Comparison of ENCODE assay signal across 8 cellular contexts in the genomic region with DNA sequence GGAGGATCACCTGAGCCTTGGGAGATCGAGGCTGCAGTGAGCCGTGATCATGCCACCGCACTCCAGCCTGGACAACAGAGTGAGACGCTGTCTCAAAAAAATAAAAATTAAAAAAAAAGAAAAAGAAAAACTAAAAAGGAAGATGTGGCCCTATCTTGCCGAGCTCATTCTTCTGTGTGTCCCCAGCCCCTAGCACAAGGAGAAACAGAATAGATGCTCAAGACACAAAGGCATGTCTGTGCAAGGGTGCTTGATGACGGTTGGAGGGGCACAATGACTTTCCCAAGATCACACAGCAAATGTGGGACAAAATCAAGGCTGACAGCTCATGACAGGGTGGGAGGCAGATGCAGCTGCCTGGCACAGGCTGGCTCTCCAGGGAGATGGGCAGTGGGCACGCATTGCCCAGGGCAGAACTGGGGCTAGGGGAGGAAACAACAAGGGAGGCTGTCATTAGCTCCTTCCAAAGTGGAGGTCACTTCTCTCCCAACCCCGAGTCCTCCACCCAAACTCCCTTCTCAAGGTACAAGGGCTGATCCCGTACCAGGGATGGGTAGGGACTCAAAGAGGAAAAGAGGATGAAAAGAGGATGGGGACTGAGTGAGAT. TPM values are rescaled to one million over a fixed set of nuclear protein-coding genes. Genes with fewer than 3 reads are reported as not detected.
DNase-seq lines count a peak whose midpoint lies in the region; ATAC-seq, FAIRE-seq and TF ChIP-seq lines count a peak whose summit lies in the region.

No MANE protein-coding gene starts in this region.

- peak overlapping the region; percentile 87 for H3K9ac ChIP-seq in NT2/D1 (ENCODE audit: insufficient read length, low read depth)
- H3K9ac ChIP-seq in duodenal mucosa (ENCODE audit: low read depth in 1 of 2, low read length in 2 of 2): peak overlapping the region in 1 of 2 donors; percentile 43
- H3K9ac ChIP-seq in neural cell (ENCODE audit: low read length): peak overlapping the region; percentile 97

- no peak for TF ChIP-seq RAD21 in neural cell (conservative IDR thresholded peaks at IDR 0.05)

- no peak for FAIRE-seq in GM19239 (lab: Jason Lieb, UNC)

- H4K20me1 ChIP-seq in neural cell (ENCODE audit: insufficient read depth): no peaks in the 10 kb centered on the region

- H3K9me3 ChIP-seq in NT2/D1 (ENCODE audit: insufficient read depth, low read length) (no peaks in the 10 kb centered on the region), duodenal mucosa (ENCODE audit: control insufficient read depth in 1 of 2, low read length in 2 of 2) (peaks cover 0 to 8% of the 10 kb centered on the region in 2 donors), neural cell (ENCODE audit: low read length) (no peaks in the 10 kb centered on the region)

- H3K27ac ChIP-seq in duodenal mucosa (ENCODE audit: low read depth, low read length) (peak overlapping the region; percentile 36), neural cell (ENCODE audit: low read length) (peak overlapping the region; percentile 98)

- TF ChIP-seq CTCF in BJ (IDR thresholded peaks at IDR 0.05; ENCODE audit: insufficient read depth, low read depth, low read length) (no peak), neural cell (IDR thresholded peaks at IDR 0.05; ENCODE audit: poor library complexity, severe bottlenecking) (no peak)

- CTCF ChIA-PET in BJ (lab: Yijun Ruan, JAX): interaction anchor here (1.3 to 2.8 kb wide), 2 partner anchors 15 to 88 kb away, joined by 4 to 24 read pairs; no protein-coding TSS in a partner anchor

- peak overlapping the region; percentile 43 for H3K4me2 ChIP-seq in neural cell (ENCODE audit: low read length)

- H3F3A ChIP-seq in neural cell (ENCODE audit: insufficient read depth, low read length, poor library complexity, severe bottlenecking): no peaks in the 10 kb centered on the region

- H2AFZ ChIP-seq in neural cell (ENCODE audit: low read depth, low read length): peak overlapping the region; percentile 56

- H3K27me3 ChIP-seq in BJ (ENCODE audit: control insufficient read depth, insufficient read depth, low read length): no peaks in the 10 kb centered on the region
- no peaks in the 10 kb centered on the region for H3K27me3 ChIP-seq in NT2/D1 (ENCODE audit: insufficient read depth, insufficient read length)
- no peaks in the 10 kb centered on the region for H3K27me3 ChIP-seq in duodenal mucosa (ENCODE audit: control insufficient read depth in 1 of 2, insufficient read depth in 2 of 2, low read length in 2 of 2)
- H3K27me3 ChIP-seq in neural cell (ENCODE audit: insufficient read depth, low read depth, low read length): no peaks in the 10 kb centered on the region

- H3K4me3 ChIP-seq in BJ (ENCODE audit: low read depth, low read length) (peak overlapping the region; percentile 87), NT2/D1 (ENCODE audit: insufficient read length, low read depth) (peak overlapping the region; percentile 70), duodenal mucosa (ENCODE audit: low read depth in 1 of 2, low read length in 2 of 2) (peak overlapping the region; percentile 73 to 87), neural cell (ENCODE audit: low read length) (peak overlapping the region; percentile 84)

- H3K36me3 ChIP-seq in BJ (ENCODE audit: control insufficient read depth, insufficient read depth, low read length) (peaks cover 7% of the 10 kb centered on the region), NT2/D1 (ENCODE audit: insufficient read depth, insufficient read length, low read length) (peaks cover 25% of the 10 kb centered on the region), duodenal mucosa (ENCODE audit: control insufficient read depth in 1 of 2, insufficient read depth in 2 of 2, low read length in 2 of 2) (no peaks in the 10 kb centered on the region), neural cell (ENCODE audit: insufficient read depth, low read length) (no peaks in the 10 kb centered on the region)

- no peak for DNase-seq in BJ (ENCODE audit: low read depth)
- DNase-seq in NT2/D1 (ENCODE audit: low read depth, low spot score): no peak
- DNase-seq in glomerular visceral epithelial cell (ENCODE audit: extremely low spot score): no peak
- no peak for DNase-seq in GM19239 (ENCODE audit: insufficient read length, low spot score)
- no peak for DNase-seq in NCI-H82 treated with DMSO at 0.1 percent for 48 hours (lab: John Stamatoyannopoulos, UW; ENCODE audit: unreplicated experiment)

- H3K9me2 ChIP-seq in neural cell (ENCODE audit: insufficient read depth, low read length): no peaks in the 10 kb centered on the region

- H3K79me2 ChIP-seq in neural cell (replicated peaks; ENCODE audit: insufficient read depth, low read length): peaks cover 13% of the 10 kb centered on the region

- no peak for TF ChIP-seq EP300 in neural cell (conservative IDR thresholded peaks at IDR 0.05; ENCODE audit: poor library complexity, severe bottlenecking)

- POLR2A ChIA-PET in BJ (lab: Charles Lee): no interaction called here

- H3K4me1 ChIP-seq in NT2/D1 (ENCODE audit: insufficient read depth, insufficient read length) (peaks cover 6% of the 10 kb centered on the region), duodenal mucosa (ENCODE audit: control insufficient read depth in 1 of 2, insufficient read depth in 2 of 2, low read length in 2 of 2) (peaks cover 0 to 6% of the 10 kb centered on the region in 2 donors)

- ATAC-seq in HG02610 (IDR thresholded peaks at IDR 0.05; ENCODE audit: unreplicated experiment): no peak

TF ChIP-seq in neural cell, 6 proteins besides CTCF, POLR2A, EP300 and RAD21:
- TF ChIP-seq SMC3 (conservative IDR thresholded peaks at IDR 0.05; ENCODE audit: poor library complexity) (no peak), EZH2 (IDR thresholded peaks at IDR 0.05; ENCODE audit: borderline replicate concordance, insufficient read depth, low read length, poor library complexity, severe bottlenecking) (no peak), TAF1 (IDR thresholded peaks at IDR 0.05; ENCODE audit: low read depth) (no peak), MXI1 (conservative IDR thresholded peaks at IDR 0.05; ENCODE audit: poor library complexity, severe bottlenecking) (no peak), POLR2AphosphoS5 (IDR thresholded peaks at IDR 0.05) (no peak)
- TF ChIP-seq, protein P1, sequence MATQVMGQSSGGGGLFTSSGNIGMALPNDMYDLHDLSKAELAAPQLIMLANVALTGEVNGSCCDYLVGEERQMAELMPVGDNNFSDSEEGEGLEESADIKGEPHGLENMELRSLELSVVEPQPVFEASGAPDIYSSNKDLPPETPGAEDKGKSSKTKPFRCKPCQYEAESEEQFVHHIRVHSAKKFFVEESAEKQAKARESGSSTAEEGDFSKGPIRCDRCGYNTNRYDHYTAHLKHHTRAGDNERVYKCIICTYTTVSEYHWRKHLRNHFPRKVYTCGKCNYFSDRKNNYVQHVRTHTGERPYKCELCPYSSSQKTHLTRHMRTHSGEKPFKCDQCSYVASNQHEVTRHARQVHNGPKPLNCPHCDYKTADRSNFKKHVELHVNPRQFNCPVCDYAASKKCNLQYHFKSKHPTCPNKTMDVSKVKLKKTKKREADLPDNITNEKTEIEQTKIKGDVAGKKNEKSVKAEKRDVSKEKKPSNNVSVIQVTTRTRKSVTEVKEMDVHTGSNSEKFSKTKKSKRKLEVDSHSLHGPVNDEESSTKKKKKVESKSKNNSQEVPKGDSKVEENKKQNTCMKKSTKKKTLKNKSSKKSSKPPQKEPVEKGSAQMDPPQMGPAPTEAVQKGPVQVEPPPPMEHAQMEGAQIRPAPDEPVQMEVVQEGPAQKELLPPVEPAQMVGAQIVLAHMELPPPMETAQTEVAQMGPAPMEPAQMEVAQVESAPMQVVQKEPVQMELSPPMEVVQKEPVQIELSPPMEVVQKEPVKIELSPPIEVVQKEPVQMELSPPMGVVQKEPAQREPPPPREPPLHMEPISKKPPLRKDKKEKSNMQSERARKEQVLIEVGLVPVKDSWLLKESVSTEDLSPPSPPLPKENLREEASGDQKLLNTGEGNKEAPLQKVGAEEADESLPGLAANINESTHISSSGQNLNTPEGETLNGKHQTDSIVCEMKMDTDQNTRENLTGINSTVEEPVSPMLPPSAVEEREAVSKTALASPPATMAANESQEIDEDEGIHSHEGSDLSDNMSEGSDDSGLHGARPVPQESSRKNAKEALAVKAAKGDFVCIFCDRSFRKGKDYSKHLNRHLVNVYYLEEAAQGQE (IDR thresholded peaks at IDR 0.05; ENCODE audit: borderline replicate concordance): no peak

RNA-seq across cellular contexts. Expression of a gene that starts 0.8 kb away (rescaled TPM):
- polyA plus RNA-seq in BJ (2011; rRNA removed) (53.9 and 84.1 TPM in 2 replicates), neural cell (19.6 and 43.1 TPM in 2 replicates)
- polyA minus RNA-seq in BJ (2011; rRNA and poly(A)+ RNA removed): 26.1 and 41.8 TPM in 2 replicates
- 29.2 and 30.7 TPM in 2 replicates for polyA minus RNA-seq in neural cell

RNA-seq across cellular contexts. Expression of a gene that starts 20.8 kb away (rescaled TPM):
- polyA plus RNA-seq in BJ (2011; rRNA removed): 3.6 TPM in 2 replicates
- polyA minus RNA-seq in BJ (2011; rRNA and poly(A)+ RNA removed): 2.7 and 4.4 TPM in 2 replicates
- 6.8 and 9.6 TPM in 2 replicates for polyA plus RNA-seq in neural cell
- polyA minus RNA-seq in neural cell: 12.5 and 13.4 TPM in 2 replicates

RNA-seq across cellular contexts. Expression of a gene that starts 34.4 kb away (rescaled TPM):
- 98.0 and 126 TPM in 2 replicates for polyA plus RNA-seq in BJ (2011; rRNA removed)
- 50.8 and 70.0 TPM in 2 replicates for polyA minus RNA-seq in BJ (2011; rRNA and poly(A)+ RNA removed)
- 6.0 and 6.8 TPM in 2 replicates for polyA plus RNA-seq in neural cell
- 9.0 and 9.7 TPM in 2 replicates for polyA minus RNA-seq in neural cell

RNA-seq across cellular contexts. Expression of a gene that starts 48.8 kb away (rescaled TPM):
- polyA plus RNA-seq in BJ (2011; rRNA removed): 7.1 and 8.3 TPM in 2 replicates
- polyA minus RNA-seq in BJ (2011; rRNA and poly(A)+ RNA removed): 6.9 and 10.0 TPM in 2 replicates
- 15.5 and 19.5 TPM in 2 replicates for polyA plus RNA-seq in neural cell
- 32.5 and 41.9 TPM in 2 replicates for polyA minus RNA-seq in neural cell

RNA-seq across cellular contexts. Expression of a gene that starts 55.6 kb away (rescaled TPM):
- polyA plus RNA-seq in BJ (2011; rRNA removed) (4.8 and 5.5 TPM in 2 replicates), neural cell (7.8 and 10.9 TPM in 2 replicates)
- 1.7 and 1.8 TPM in 2 replicates for polyA minus RNA-seq in BJ (2011; rRNA and poly(A)+ RNA removed)
- polyA minus RNA-seq in neural cell: 8.0 and 8.7 TPM in 2 replicates

Comparison
In these comparisons a context has a peak if more than half of its experiments do, and no peak if none do; other contexts are left out.
1. RNA of a gene that starts 34.4 kb away (polyA plus RNA-seq): 98.0 to 126 TPM in BJ; 6.0 to 6.8 TPM in neural cell; every median in the first group is over 10 times any median in the second.
2. Peak in every context shown above with its lines, with median percentiles within 50 percentile points of each other: H3K4me3 ChIP-seq.